ENCODE assay signal across 1 cellular context in genomic region chr13:30448441-30448840, GRCh38.
TF ChIP-seq lines count a peak whose summit lies in the region.

No MANE protein-coding gene starts in this region.

TF ChIP-seq in GM23338, 12 proteins besides CTCF, POLR2A, EP300 and RAD21:
- TF ChIP-seq CREB1 (CRISPR knock-in tag; IDR thresholded peaks at IDR 0.05; ENCODE audit: low read depth) (no peak), EZH2 (IDR thresholded peaks at IDR 0.05; ENCODE audit: low read depth, unreplicated experiment) (no peak), ZNF114 (CRISPR knock-in tag; IDR thresholded peaks at IDR 0.05) (no peak), JUNB (IDR thresholded peaks at IDR 0.05; ENCODE audit: unreplicated experiment) (no peak), STAT1 (IDR thresholded peaks at IDR 0.05; ENCODE audit: unreplicated experiment) (no peak), NANOG (IDR thresholded peaks at IDR 0.05; ENCODE audit: borderline replicate concordance) (no peak), POLR2AphosphoS5 (IDR thresholded peaks at IDR 0.05; ENCODE audit: low read depth) (no peak), REST (IDR thresholded peaks at IDR 0.05; ENCODE audit: unreplicated experiment) (no peak), ZNF331 (CRISPR knock-in tag; IDR thresholded peaks at IDR 0.05; ENCODE audit: low read depth) (no peak), ZNF462 (CRISPR knock-in tag; IDR thresholded peaks at IDR 0.05) (no peak), ETS1 (IDR thresholded peaks at IDR 0.05) (no peak), EZH2phosphoT487 (IDR thresholded peaks at IDR 0.05; ENCODE audit: unreplicated experiment) (no peak)
